10 cellular contexts compared by ENCODE assay signal in the genomic region with DNA sequence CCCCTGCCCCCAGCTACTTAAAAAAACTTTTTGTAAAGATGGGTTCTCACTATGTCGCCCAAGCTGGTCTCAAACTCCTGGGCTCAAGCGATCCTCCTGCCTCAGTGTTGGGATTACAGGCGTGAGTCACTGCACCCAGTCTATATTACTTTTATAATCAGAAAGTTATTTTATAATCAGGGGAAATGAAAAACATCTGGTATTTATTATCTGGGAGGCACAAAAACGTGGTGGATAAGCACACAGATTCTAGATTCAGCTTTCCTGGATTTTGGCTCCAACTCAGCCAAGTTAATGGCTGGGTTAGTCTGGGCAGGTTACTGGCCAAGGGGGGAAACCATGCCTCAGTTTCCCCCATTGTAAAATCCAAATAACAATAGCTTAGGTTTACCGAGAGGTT. TPM values are rescaled to one million over a fixed set of nuclear protein-coding genes. Genes with fewer than 3 reads are reported as not detected.
A peak's percentile ranks its signal among the peaks of the same experiment; 100 is the strongest.
DNase-seq lines count a peak whose midpoint lies in the region; ATAC-seq and TF ChIP-seq lines count a peak whose summit lies in the region.
"Had no signal": no experiment of that assay in that cellular context is flagged by ENCODE, and none has a peak within 500 bp of the region (broad histone marks: within the 10 kb centered on the region; RNA-seq: fewer than 3 reads in every experiment).

No MANE protein-coding gene starts in this region.

- H3K27ac ChIP-seq in left ventricle myocardium inferior (replicated peaks): no peak overlapping the region
- no peak overlapping the region for H3K27ac ChIP-seq in colonic mucosa
- no peak overlapping the region for H3K27ac ChIP-seq in urinary bladder (ENCODE audit: low read depth)
- H3K27ac ChIP-seq: adrenal gland had no signal

- no peaks in the 10 kb centered on the region for H3K9me3 Mint-ChIP-seq in mesothelial cell of epicardium

- no peak overlapping the region for H3K4me3 Mint-ChIP-seq in mesothelial cell of epicardium

- H3K36me3 Mint-ChIP-seq in mesothelial cell of epicardium: no peaks in the 10 kb centered on the region

- TF ChIP-seq CTCF in left ventricle myocardium inferior (IDR thresholded peaks at IDR 0.05; ENCODE audit: borderline replicate concordance): no peak
- no peak for TF ChIP-seq CTCF in colonic mucosa (IDR thresholded peaks at IDR 0.05)
- no peak for TF ChIP-seq CTCF in mesothelial cell of epicardium (IDR thresholded peaks at IDR 0.05; ENCODE audit: unreplicated experiment)

- H3K4me1 ChIP-seq in left ventricle myocardium inferior (peaks cover 17% of the 10 kb centered on the region), colonic mucosa (no peaks in the 10 kb centered on the region), urinary bladder (ENCODE audit: insufficient read depth) (no peaks in the 10 kb centered on the region)

- H3K36me3 ChIP-seq in left ventricle myocardium inferior: no peaks in the 10 kb centered on the region
- no peaks in the 10 kb centered on the region for H3K36me3 ChIP-seq in colonic mucosa
- H3K36me3 ChIP-seq in urinary bladder (ENCODE audit: insufficient read depth): no peaks in the 10 kb centered on the region
- H3K36me3 ChIP-seq: adrenal gland had no signal

- H3K27me3 ChIP-seq in left ventricle myocardium inferior (ENCODE audit: low read depth): no peaks in the 10 kb centered on the region
- no peaks in the 10 kb centered on the region for H3K27me3 ChIP-seq in colonic mucosa
- H3K27me3 ChIP-seq: adrenal gland had no signal

- ATAC-seq in Right ventricle myocardium superior (ENCODE audit: poor library complexity) (no peak), GM19328 (IDR thresholded peaks at IDR 0.05; ENCODE audit: unreplicated experiment) (no peak)

- H3K4me3 ChIP-seq in left ventricle myocardium inferior: peak overlapping the region; percentile 72
- H3K4me3 ChIP-seq in colonic mucosa: peak overlapping the region; percentile 26
- H3K4me3 ChIP-seq in urinary bladder (ENCODE audit: low read depth, low read length): peak overlapping the region; percentile 5

- intact Hi-C loops in left ventricle myocardium inferior (cut with micrococcal nuclease): no loop called here
- intact Hi-C loops in Right ventricle myocardium superior (cut with DNase I): no loop called here
- intact Hi-C loops in colonic mucosa (cut with DNase I): no loop called here

- peaks cover 15% of the 10 kb centered on the region for H3K27me3 Mint-ChIP-seq in mesothelial cell of epicardium (ENCODE audit: low read depth)

- peaks cover 9% of the 10 kb centered on the region for H3K4me1 Mint-ChIP-seq in mesothelial cell of epicardium

- H3K27ac Mint-ChIP-seq in mesothelial cell of epicardium: peak overlapping the region; percentile 12

- no peaks in the 10 kb centered on the region for H3K9me3 ChIP-seq in left ventricle myocardium inferior (replicated peaks)
- no peaks in the 10 kb centered on the region for H3K9me3 ChIP-seq in colonic mucosa
- H3K9me3 ChIP-seq: adrenal gland had no signal

- DNase-seq in left ventricle myocardium inferior (no peak), Right ventricle myocardium superior (no peak), colonic mucosa (no peak), mesothelial cell of epicardium (ENCODE audit: low spot score in 2 of 2, unreplicated experiment in 2 of 2) (no peak), NCI-H82 treated with DMSO at 0.1 percent for 48 hours (lab: John Stamatoyannopoulos, UW; ENCODE audit: unreplicated experiment) (no peak), amygdala (lab: John Stamatoyannopoulos, UW) (no peak)
- DNase-seq: AML-193 had no signal

- H3K9ac ChIP-seq in colonic mucosa (ENCODE audit: low read depth in 2 of 2, low read length in 2 of 2): no peak overlapping the region

- WGBS in urinary bladder: 16% methylated on average over 5 of the region's 5 CpGs

RNA-seq across cellular contexts. Expression of gene KEAP1, which starts 24.7 kb away (rescaled TPM):
- total RNA-seq in left ventricle myocardium inferior (74.5 TPM), Right ventricle myocardium superior (78.3 TPM), colonic mucosa (10 to 100 TPM; 53.2 to 87.3 TPM), mesothelial cell of epicardium (61.2 to 71.0 TPM (median 69.5 TPM) in 3 replicates), urinary bladder (30.4 TPM)
- 80.1 TPM for polyA plus RNA-seq in urinary bladder

RNA-seq across cellular contexts. Expression of gene S1PR5, which starts 38.8 kb away (rescaled TPM):
- 0.11 TPM for total RNA-seq in left ventricle myocardium inferior
- total RNA-seq in Right ventricle myocardium superior: 0.13 TPM
- total RNA-seq in colonic mucosa: not detected
- total RNA-seq in mesothelial cell of epicardium: 2.2 to 2.4 TPM (median 2.4 TPM) in 3 replicates
- 3.2 TPM for total RNA-seq in urinary bladder
- polyA plus RNA-seq in urinary bladder: 1.8 TPM

RNA-seq across cellular contexts. Expression of gene PDE4A, which starts 58.1 kb away (rescaled TPM):
- 20.0 TPM for total RNA-seq in left ventricle myocardium inferior
- 36.8 TPM for total RNA-seq in Right ventricle myocardium superior
- total RNA-seq in colonic mucosa: 10 to 100 TPM in 1 of 2 donors, 1 to 10 TPM in 1; 8.6 to 13.8 TPM
- total RNA-seq in mesothelial cell of epicardium: 2.9 to 3.1 TPM (median 3.0 TPM) in 3 replicates
- total RNA-seq in urinary bladder: 5.6 TPM
- 18.6 TPM for polyA plus RNA-seq in urinary bladder

Comparison
In these comparisons a context has a peak if more than half of its experiments do, and no peak if none do; other contexts are left out.
1. H3K4me3 ChIP-seq: peak in every context shown above with its lines; median percentile 72 in left ventricle myocardium inferior; 26 in colonic mucosa; 5 in urinary bladder.